Comparison of ENCODE assay signal across 11 cellular contexts in the genomic region with DNA sequence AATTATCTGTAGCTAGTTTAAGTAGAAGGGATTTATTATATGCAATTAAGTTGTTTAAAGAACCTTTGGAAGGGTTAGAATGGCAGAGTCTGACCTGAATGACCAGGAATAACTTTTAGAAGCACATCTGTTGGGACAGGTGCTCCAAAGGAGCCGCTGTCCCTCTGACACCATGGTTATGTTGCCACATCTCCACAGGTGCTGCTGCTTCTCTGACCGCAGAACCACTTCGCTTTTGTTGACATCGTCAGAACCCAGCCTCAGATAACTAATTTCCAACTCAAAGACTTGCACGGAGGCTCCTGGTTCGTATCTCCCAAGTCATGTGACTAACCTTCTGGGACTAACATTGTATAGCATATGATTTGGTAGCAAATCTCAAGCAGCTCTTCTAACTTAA. TPM values are rescaled to one million over a fixed set of nuclear protein-coding genes. Genes with fewer than 3 reads are reported as not detected.
"Had no signal": no experiment of that assay in that cellular context is flagged by ENCODE, and none has a peak within 500 bp of the region (broad histone marks: within the 10 kb centered on the region; RNA-seq: fewer than 3 reads in every experiment).

No MANE protein-coding gene starts in this region.

RNA-seq across cellular contexts. Expression of a gene that starts 13.9 kb away (rescaled TPM):
- total RNA-seq: K562; M059J; NCI-H460; OCI-LY7; PC-3; Peyer's patch; Right ventricle myocardium superior; RPMI7951; SJCRH30; T-helper 1 cell treated with Interleukin-12 subunit alpha and Interleukin-12 subunit beta and Interleukin-4 antibody, amounts not matched to agents 30 ng/mL and 1 ng/mL, for 36 hours had no signal
- polyA plus RNA-seq: IgD-negative memory B cell, K562 had no signal
